Comparison of ENCODE assay signal across 26 cellular contexts in genomic region chr18:67421666-67422065, GRCh38.
"Had no signal": no experiment of that assay in that cellular context is flagged by ENCODE, and none has a peak within 500 bp of the region (broad histone marks: within the 10 kb centered on the region; RNA-seq: fewer than 3 reads in every experiment).

No MANE protein-coding gene starts in this region.

- H3K27ac ChIP-seq: esophagus muscularis mucosa, left ventricle myocardium inferior, sigmoid colon, tibial nerve had no signal

- H3K4me1 ChIP-seq: esophagus muscularis mucosa, left ventricle myocardium inferior, sigmoid colon, tibial nerve had no signal

- ATAC-seq: activated CD8-positive, alpha-beta T cell treated with anti-CD3 and anti-CD28 coated beads for 36 hours had no signal

- FAIRE-seq: urothelium cell line had no signal

- DNase-seq: activated CD4-positive, alpha-beta T cell treated with anti-CD3 and anti-CD28 coated beads for 48 hours; activated CD4-positive, CD25-positive, alpha-beta regulatory T cell; activated CD8-positive, alpha-beta T cell treated with anti-CD3 and anti-CD28 coated beads for 36 hours; activated naive CD4-positive, alpha-beta T cell treated with Interleukin-2 at 50 U/mL for 16 hours; activated naive CD8-positive, alpha-beta T cell treated with anti-CD3 and anti-CD28 coated beads, Interleukin-2, amount 10 ng/mL, durations not matched to agents 7 days and 5 days; activated T-cell treated with anti-CD3 and anti-CD28 coated beads, Interleukin-2, amount 50 U/mL, for 1 hour; anterior cingulate cortex; cerebellar nuclear complex; effector CD4-positive, alpha-beta T cell; foreskin melanocyte; head of caudate nucleus; kidney glomerular epithelial cell; left ventricle myocardium inferior; nephron progenitor cell; nucleus accumbens; posterior cingulate gyrus; sigmoid colon; stimulated activated CD4-positive, alpha-beta T cell treated with anti-CD3 and anti-CD28 coated beads, Interleukin-12 subunit alpha, Interleukin-12 subunit beta, amount 100 ng/mL, for 4 hours; stimulated activated CD4-positive, alpha-beta T cell treated with anti-CD3 and anti-CD28 coated beads, Interleukin-1b, Interleukin-23, amount 100 ng/mL, for 48 hours; stimulated activated CD8-positive, alpha-beta memory T cell treated with anti-CD3 and anti-CD28 coated beads, Interleukin-4, amount 100 ng/mL, for 48 hours; stimulated activated naive CD4-positive, alpha-beta T cell; T-helper 1 cell; T-helper 9 cell had no signal

- H3K9me3 ChIP-seq: esophagus muscularis mucosa, sigmoid colon, tibial nerve had no signal

- H3K36me3 ChIP-seq: esophagus muscularis mucosa, left ventricle myocardium inferior, sigmoid colon, tibial nerve had no signal

- H3K4me3 ChIP-seq: esophagus muscularis mucosa, left ventricle myocardium inferior, sigmoid colon, tibial nerve had no signal

- H3K27me3 ChIP-seq: esophagus muscularis mucosa, sigmoid colon, tibial nerve had no signal
